17 cellular contexts compared by ENCODE assay signal in genomic region chr2:44420725-44421124, GRCh38. TPM values are rescaled to one million over a fixed set of nuclear protein-coding genes. Genes with fewer than 3 reads are reported as not detected.
DNase-seq lines count a peak whose midpoint lies in the region; ATAC-seq lines count a peak whose summit lies in the region.
"Had no signal": no experiment of that assay in that cellular context is flagged by ENCODE, and none has a peak within 500 bp of the region (broad histone marks: within the 10 kb centered on the region; RNA-seq: fewer than 3 reads in every experiment).

No MANE protein-coding gene starts in this region.

- H2BK5ac ChIP-seq in mesendoderm (ENCODE audit: low read length) = no peak overlapping the region

- no peak overlapping the region for H2AK5ac ChIP-seq in mesendoderm (ENCODE audit: low read length)

- no peak overlapping the region for H3K18ac ChIP-seq in mesendoderm (ENCODE audit: low read length)

- no peak overlapping the region for H4K8ac ChIP-seq in mesendoderm (ENCODE audit: low read depth, low read length)

- H3K79me1 ChIP-seq in mesendoderm (ENCODE audit: low read length) = no peaks in the 10 kb centered on the region

- H3K56ac ChIP-seq in mesendoderm (ENCODE audit: low read length) = no peak overlapping the region

- H3K4me2 ChIP-seq in mesendoderm (ENCODE audit: low read length) = no peak overlapping the region
- H3K4me2 ChIP-seq: BLaER1 had no signal

- H3K36me3 ChIP-seq in HUES48 (ENCODE audit: control insufficient read depth, insufficient read depth, low read length) = no peaks in the 10 kb centered on the region
- no peaks in the 10 kb centered on the region for H3K36me3 ChIP-seq in mesendoderm (ENCODE audit: control insufficient read depth, insufficient read depth, low read length)
- H3K36me3 ChIP-seq: BLaER1 had no signal

- WGBS in mesendoderm (ENCODE audit: extremely low coverage, insufficient coverage, low lambda C conversion rate) = no CpG with 5 or more reads among the region's 1 CpG

- no peak overlapping the region for H4K5ac ChIP-seq in mesendoderm (ENCODE audit: low read length)

- H2BK15ac ChIP-seq in mesendoderm (replicated peaks; ENCODE audit: low read depth) = no peak overlapping the region

- H3K9ac ChIP-seq in HUES48 (ENCODE audit: low read depth, low read length) = no peak overlapping the region
- H3K9ac ChIP-seq in mesendoderm (ENCODE audit: low read length) = no peak overlapping the region
- H3K9ac ChIP-seq: BLaER1 had no signal

- DNase-seq in NCI-H146 treated with DMSO at 0.1 percent for 48 hours (lab: John Stamatoyannopoulos, UW; ENCODE audit: unreplicated experiment) = peak; percentile 34
- DNase-seq in mesendoderm = peak; percentile 37
- DNase-seq in 8988T = no peak
- no peak for DNase-seq in activated effector memory CD4-positive, alpha-beta T cell treated with Interleukin-2 at 50 U/mL for 16 hours
- DNase-seq: CD4-positive, CD25-positive, alpha-beta regulatory T cell; CD8-positive, alpha-beta T cell; DMS 273 treated with DMSO at 0.1 percent for 48 hours; DMS79; EL; GDM1; H9 had no signal

- no peak overlapping the region for H3K23ac ChIP-seq in mesendoderm (ENCODE audit: low read length)

- 0 out of 2 replicates have a peak, but pooled peaks cover 6% of the 10 kb centered on the region for H3K9me3 ChIP-seq in HUES48 (ENCODE audit: control insufficient read depth, insufficient read depth, low read length)
- H3K9me3 ChIP-seq: BLaER1 had no signal

- H3K4me3 ChIP-seq in HUES48 (ENCODE audit: low read depth, low read length) (no peak overlapping the region), mesendoderm (ENCODE audit: low read length) (no peak overlapping the region)
- H3K4me3 ChIP-seq: BLaER1, GM12878 had no signal

- no peak overlapping the region for H3K4ac ChIP-seq in mesendoderm (ENCODE audit: low read depth, low read length)

- peaks cover 21% of the 10 kb centered on the region for H3K4me1 ChIP-seq in HUES48 (ENCODE audit: control insufficient read depth, insufficient read depth, low read length)
- H3K4me1 ChIP-seq in mesendoderm (ENCODE audit: control insufficient read depth, low read depth, low read length) = no peaks in the 10 kb centered on the region
- H3K4me1 ChIP-seq: BLaER1 had no signal

- H2BK120ac ChIP-seq in mesendoderm (ENCODE audit: low read depth, low read length) = no peak overlapping the region

- H3K27me3 ChIP-seq in HUES48 (ENCODE audit: control insufficient read depth, insufficient read depth, low read length) (no peaks in the 10 kb centered on the region), mesendoderm (ENCODE audit: insufficient read depth, low read length, poor library complexity) (peaks cover 2% of the 10 kb centered on the region)
- H3K27me3 ChIP-seq: BLaER1 had no signal

- no peaks in the 10 kb centered on the region for H3K79me2 ChIP-seq in mesendoderm (ENCODE audit: control insufficient read depth, insufficient read depth, low read length)

- peak overlapping the region; percentile 68 for H3K27ac ChIP-seq in HUES48 (ENCODE audit: low read depth, low read length)
- no peak overlapping the region for H3K27ac ChIP-seq in mesendoderm (ENCODE audit: low read depth, low read length)
- H3K27ac ChIP-seq: BLaER1, C4-2B had no signal

- no peak for ATAC-seq in GM21576 (IDR thresholded peaks at IDR 0.05; ENCODE audit: unreplicated experiment)
- ATAC-seq: CD8-positive, alpha-beta T cell; GM12878; HCT116 had no signal

RNA-seq across cellular contexts. Expression of gene CAMKMT, which starts 59.0 kb away (rescaled TPM):
- 14.4 TPM for polyA plus RNA-seq in mesendoderm (2013, experiment 1 of 2)
- 14.3 TPM for polyA plus RNA-seq in mesendoderm (2013, experiment 2 of 2)

RNA-seq across cellular contexts. Expression of gene PREPL, which starts 59.4 kb away (rescaled TPM):
- 19.7 TPM for polyA plus RNA-seq in mesendoderm (2013, experiment 1 of 2)
- 20.5 TPM for polyA plus RNA-seq in mesendoderm (2013, experiment 2 of 2)

Comparison
In these comparisons a context has a peak if more than half of its experiments do, and no peak if none do; other contexts are left out.
1. DNase-seq: peak in NCI-H146 treated with DMSO at 0.1 percent for 48 hours (single experiment) and mesendoderm (single experiment); none in 8988T (single experiment) and activated effector memory CD4-positive, alpha-beta T cell treated with Interleukin-2 at 50 U/mL for 16 hours (single experiment).